Comparison of ENCODE assay signal across 1 cellular context in the genomic region with DNA sequence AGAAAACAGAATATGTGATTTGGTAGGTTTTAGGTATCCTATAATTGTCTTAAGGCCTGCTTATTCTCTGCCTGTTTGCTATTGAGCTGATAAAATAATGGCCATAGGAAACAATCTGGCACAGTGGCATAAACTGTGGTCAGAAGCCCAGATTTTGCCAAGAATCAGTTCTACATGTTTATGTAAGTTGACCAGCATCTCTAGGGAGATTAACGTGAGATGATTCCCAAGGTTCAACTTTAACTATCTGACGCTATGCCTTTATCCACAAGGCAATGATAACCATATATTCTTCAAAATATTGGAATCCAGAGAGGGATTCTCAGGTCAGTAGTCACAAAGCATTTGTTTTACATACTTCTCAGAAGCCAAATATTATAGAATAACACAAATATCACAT.
TF ChIP-seq lines count a peak whose summit lies in the region.

No MANE protein-coding gene starts in this region.

TF ChIP-seq in HCT116, 20 proteins besides CTCF, POLR2A, EP300 and RAD21 (continued from another document):
- TF ChIP-seq, protein P1, sequence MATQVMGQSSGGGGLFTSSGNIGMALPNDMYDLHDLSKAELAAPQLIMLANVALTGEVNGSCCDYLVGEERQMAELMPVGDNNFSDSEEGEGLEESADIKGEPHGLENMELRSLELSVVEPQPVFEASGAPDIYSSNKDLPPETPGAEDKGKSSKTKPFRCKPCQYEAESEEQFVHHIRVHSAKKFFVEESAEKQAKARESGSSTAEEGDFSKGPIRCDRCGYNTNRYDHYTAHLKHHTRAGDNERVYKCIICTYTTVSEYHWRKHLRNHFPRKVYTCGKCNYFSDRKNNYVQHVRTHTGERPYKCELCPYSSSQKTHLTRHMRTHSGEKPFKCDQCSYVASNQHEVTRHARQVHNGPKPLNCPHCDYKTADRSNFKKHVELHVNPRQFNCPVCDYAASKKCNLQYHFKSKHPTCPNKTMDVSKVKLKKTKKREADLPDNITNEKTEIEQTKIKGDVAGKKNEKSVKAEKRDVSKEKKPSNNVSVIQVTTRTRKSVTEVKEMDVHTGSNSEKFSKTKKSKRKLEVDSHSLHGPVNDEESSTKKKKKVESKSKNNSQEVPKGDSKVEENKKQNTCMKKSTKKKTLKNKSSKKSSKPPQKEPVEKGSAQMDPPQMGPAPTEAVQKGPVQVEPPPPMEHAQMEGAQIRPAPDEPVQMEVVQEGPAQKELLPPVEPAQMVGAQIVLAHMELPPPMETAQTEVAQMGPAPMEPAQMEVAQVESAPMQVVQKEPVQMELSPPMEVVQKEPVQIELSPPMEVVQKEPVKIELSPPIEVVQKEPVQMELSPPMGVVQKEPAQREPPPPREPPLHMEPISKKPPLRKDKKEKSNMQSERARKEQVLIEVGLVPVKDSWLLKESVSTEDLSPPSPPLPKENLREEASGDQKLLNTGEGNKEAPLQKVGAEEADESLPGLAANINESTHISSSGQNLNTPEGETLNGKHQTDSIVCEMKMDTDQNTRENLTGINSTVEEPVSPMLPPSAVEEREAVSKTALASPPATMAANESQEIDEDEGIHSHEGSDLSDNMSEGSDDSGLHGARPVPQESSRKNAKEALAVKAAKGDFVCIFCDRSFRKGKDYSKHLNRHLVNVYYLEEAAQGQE (IDR thresholded peaks at IDR 0.05; ENCODE audit: low read depth): no peak
- TF ChIP-seq, protein P2, sequence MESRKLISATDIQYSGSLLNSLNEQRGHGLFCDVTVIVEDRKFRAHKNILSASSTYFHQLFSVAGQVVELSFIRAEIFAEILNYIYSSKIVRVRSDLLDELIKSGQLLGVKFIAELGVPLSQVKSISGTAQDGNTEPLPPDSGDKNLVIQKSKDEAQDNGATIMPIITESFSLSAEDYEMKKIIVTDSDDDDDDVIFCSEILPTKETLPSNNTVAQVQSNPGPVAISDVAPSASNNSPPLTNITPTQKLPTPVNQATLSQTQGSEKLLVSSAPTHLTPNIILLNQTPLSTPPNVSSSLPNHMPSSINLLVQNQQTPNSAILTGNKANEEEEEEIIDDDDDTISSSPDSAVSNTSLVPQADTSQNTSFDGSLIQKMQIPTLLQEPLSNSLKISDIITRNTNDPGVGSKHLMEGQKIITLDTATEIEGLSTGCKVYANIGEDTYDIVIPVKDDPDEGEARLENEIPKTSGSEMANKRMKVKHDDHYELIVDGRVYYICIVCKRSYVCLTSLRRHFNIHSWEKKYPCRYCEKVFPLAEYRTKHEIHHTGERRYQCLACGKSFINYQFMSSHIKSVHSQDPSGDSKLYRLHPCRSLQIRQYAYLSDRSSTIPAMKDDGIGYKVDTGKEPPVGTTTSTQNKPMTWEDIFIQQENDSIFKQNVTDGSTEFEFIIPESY (IDR thresholded peaks at IDR 0.05; ENCODE audit: extremely low read depth, insufficient replicate concordance, low read length): no peak
- TF ChIP-seq ZFX (IDR thresholded peaks at IDR 0.05) (no peak), SRF (IDR thresholded peaks at IDR 0.05; ENCODE audit: low read depth) (no peak)
TF ChIP-seq in HCT116: peak in this region for 0.
